8 cellular contexts compared by ENCODE assay signal in genomic region chr22:23402275-23403151, GRCh38.
DNase-seq lines count a peak whose midpoint lies in the region; ATAC-seq and TF ChIP-seq lines count a peak whose summit lies in the region.

No MANE protein-coding gene starts in this region.

- H3K4me1 Mint-ChIP-seq in CD4-positive, alpha-beta T cell (ENCODE audit: low read depth), result no peaks in the 10 kb centered on the region
- no peaks in the 10 kb centered on the region for H3K4me1 Mint-ChIP-seq in activated CD4-positive, alpha-beta T cell treated with anti-CD3 and anti-CD28 coated beads, Interleukin-2, amount 10 ng/mL, durations not matched to agents 7 days and 5 days
- H3K4me1 Mint-ChIP-seq in effector memory CD8-positive, alpha-beta T cell (ENCODE audit: low read depth in 2 of 2), result peaks cover 0 to 1% of the 10 kb centered on the region in 2 donors
- H3K4me1 Mint-ChIP-seq in memory B cell, result no peaks in the 10 kb centered on the region

- peak in 9 of 10 experiments; percentile 17 to 53 (median 36) for DNase-seq in CD4-positive, alpha-beta T cell
- DNase-seq in NCI-H1436 (lab: John Stamatoyannopoulos, UW), result peak; percentile 92
- DNase-seq in activated CD4-positive, alpha-beta T cell treated with anti-CD3 and anti-CD28 coated beads, Interleukin-2, amount 10 ng/mL, durations not matched to agents 7 days and 5 days, result peak; percentile 49
- peak in 2 of 3 experiments; percentile 10 to 26 for DNase-seq in effector memory CD8-positive, alpha-beta T cell
- peak; percentile 65 to 68 for DNase-seq in memory B cell (ENCODE audit: low spot score in 2 of 2)
- DNase-seq in stimulated activated CD8-positive, alpha-beta memory T cell treated with anti-CD3 and anti-CD28 coated beads, Interleukin-7, amount 100 ng/mL, for 48 hours (ENCODE audit: extremely low read depth in 1 of 2, low read depth in 1 of 2), result peak; percentile 22 to 26

- intact Hi-C loops in CD4-positive, alpha-beta T cell (cut with DNase I, micrococcal nuclease), result loop anchor here (1.0 to 5.0 kb wide), 2 partner anchors 135 to 137 kb away; no protein-coding TSS in a partner anchor

- H3K27me3 Mint-ChIP-seq in CD4-positive, alpha-beta T cell, result no peaks in the 10 kb centered on the region
- H3K27me3 Mint-ChIP-seq in activated CD4-positive, alpha-beta T cell treated with anti-CD3 and anti-CD28 coated beads, Interleukin-2, amount 10 ng/mL, durations not matched to agents 7 days and 5 days, result no peaks in the 10 kb centered on the region
- H3K27me3 Mint-ChIP-seq in effector memory CD8-positive, alpha-beta T cell, result peaks cover 5 to 26% of the 10 kb centered on the region in 2 donors
- H3K27me3 Mint-ChIP-seq in memory B cell, result no peaks in the 10 kb centered on the region

- no peak overlapping the region for H3K4me3 Mint-ChIP-seq in CD4-positive, alpha-beta T cell
- no peak overlapping the region for H3K4me3 Mint-ChIP-seq in activated CD4-positive, alpha-beta T cell treated with anti-CD3 and anti-CD28 coated beads, Interleukin-2, amount 10 ng/mL, durations not matched to agents 7 days and 5 days
- H3K4me3 Mint-ChIP-seq in effector memory CD8-positive, alpha-beta T cell, result peak overlapping the region; percentile 25 to 56
- H3K4me3 Mint-ChIP-seq in memory B cell, result peak overlapping the region; percentile 29

- no peak overlapping the region for H3K27ac Mint-ChIP-seq in CD4-positive, alpha-beta T cell
- no peak overlapping the region for H3K27ac Mint-ChIP-seq in activated CD4-positive, alpha-beta T cell treated with anti-CD3 and anti-CD28 coated beads, Interleukin-2, amount 10 ng/mL, durations not matched to agents 7 days and 5 days
- H3K27ac Mint-ChIP-seq in effector memory CD8-positive, alpha-beta T cell, result no peak overlapping the region
- no peak overlapping the region for H3K27ac Mint-ChIP-seq in memory B cell

- H3K27ac ChIP-seq in CD4-positive, alpha-beta T cell (ENCODE audit: low read depth, low read length), result no peak overlapping the region

- no peaks in the 10 kb centered on the region for H3K36me3 Mint-ChIP-seq in CD4-positive, alpha-beta T cell (ENCODE audit: low read depth)
- no peaks in the 10 kb centered on the region for H3K36me3 Mint-ChIP-seq in activated CD4-positive, alpha-beta T cell treated with anti-CD3 and anti-CD28 coated beads, Interleukin-2, amount 10 ng/mL, durations not matched to agents 7 days and 5 days (ENCODE audit: low read depth)
- H3K36me3 Mint-ChIP-seq in effector memory CD8-positive, alpha-beta T cell (ENCODE audit: insufficient read depth), result no peaks in the 10 kb centered on the region
- no peaks in the 10 kb centered on the region for H3K36me3 Mint-ChIP-seq in memory B cell

- H3K9me3 Mint-ChIP-seq in CD4-positive, alpha-beta T cell, result no peaks in the 10 kb centered on the region
- H3K9me3 Mint-ChIP-seq in activated CD4-positive, alpha-beta T cell treated with anti-CD3 and anti-CD28 coated beads, Interleukin-2, amount 10 ng/mL, durations not matched to agents 7 days and 5 days, result no peaks in the 10 kb centered on the region
- no peaks in the 10 kb centered on the region for H3K9me3 Mint-ChIP-seq in effector memory CD8-positive, alpha-beta T cell
- no peaks in the 10 kb centered on the region for H3K9me3 Mint-ChIP-seq in memory B cell

- POLR2A ChIA-PET in CD4-positive, alpha-beta T cell (lab: Charles Lee), result no interaction called here
- POLR2A ChIA-PET in activated CD4-positive, alpha-beta T cell treated with anti-CD3 and anti-CD28 coated beads, Interleukin-2, amount 10 ng/mL, durations not matched to agents 7 days and 5 days (lab: Charles Lee), result no interaction called here

- H3K27me3 ChIP-seq in CD4-positive, alpha-beta T cell (ENCODE audit: control insufficient read depth, insufficient read depth, low read length), result no peaks in the 10 kb centered on the region

- no peaks in the 10 kb centered on the region for H3K9me3 ChIP-seq in CD4-positive, alpha-beta T cell (ENCODE audit: control insufficient read depth, low read length)

- peak; percentile 86 for ATAC-seq in CD4-positive, alpha-beta T cell (ENCODE audit: poor library complexity)
- peak; percentile 61 for ATAC-seq in GM21360 (IDR thresholded peaks at IDR 0.05; ENCODE audit: unreplicated experiment)
- peak; percentile 85 for ATAC-seq in effector memory CD8-positive, alpha-beta T cell (replicated peaks)
- peak; percentile 94 for ATAC-seq in memory B cell (ENCODE audit: low read depth)
- no peak for ATAC-seq in HG02938 (IDR thresholded peaks at IDR 0.05; ENCODE audit: unreplicated experiment)

- TF ChIP-seq CTCF in CD4-positive, alpha-beta T cell (IDR thresholded peaks at IDR 0.05), result peak; percentile 19

- CTCF ChIA-PET in CD4-positive, alpha-beta T cell (lab: Charles Lee), result no interaction called here
- CTCF ChIA-PET in activated CD4-positive, alpha-beta T cell treated with anti-CD3 and anti-CD28 coated beads, Interleukin-2, amount 10 ng/mL, durations not matched to agents 7 days and 5 days (lab: Charles Lee), result no interaction called here

Comparison
In these comparisons a context has a peak if more than half of its experiments do, and no peak if none do; other contexts are left out.
1. DNase-seq: peak in every context shown above with its lines; median percentile 92 in NCI-H1436; 66 in memory B cell; 49 in activated CD4-positive, alpha-beta T cell treated with anti-CD3 and anti-CD28 coated beads, Interleukin-2, amount 10 ng/mL, durations not matched to agents 7 days and 5 days; 36 in CD4-positive, alpha-beta T cell; 24 in stimulated activated CD8-positive, alpha-beta memory T cell treated with anti-CD3 and anti-CD28 coated beads, Interleukin-7, amount 100 ng/mL, for 48 hours; 18 in effector memory CD8-positive, alpha-beta T cell.
2. H3K4me3 Mint-ChIP-seq: peak in effector memory CD8-positive, alpha-beta T cell (2 of 2) and memory B cell (single experiment); none in CD4-positive, alpha-beta T cell (single experiment) and activated CD4-positive, alpha-beta T cell treated with anti-CD3 and anti-CD28 coated beads, Interleukin-2, amount 10 ng/mL, durations not matched to agents 7 days and 5 days (single experiment).